8 cellular contexts compared by ENCODE assay signal in the genomic region with DNA sequence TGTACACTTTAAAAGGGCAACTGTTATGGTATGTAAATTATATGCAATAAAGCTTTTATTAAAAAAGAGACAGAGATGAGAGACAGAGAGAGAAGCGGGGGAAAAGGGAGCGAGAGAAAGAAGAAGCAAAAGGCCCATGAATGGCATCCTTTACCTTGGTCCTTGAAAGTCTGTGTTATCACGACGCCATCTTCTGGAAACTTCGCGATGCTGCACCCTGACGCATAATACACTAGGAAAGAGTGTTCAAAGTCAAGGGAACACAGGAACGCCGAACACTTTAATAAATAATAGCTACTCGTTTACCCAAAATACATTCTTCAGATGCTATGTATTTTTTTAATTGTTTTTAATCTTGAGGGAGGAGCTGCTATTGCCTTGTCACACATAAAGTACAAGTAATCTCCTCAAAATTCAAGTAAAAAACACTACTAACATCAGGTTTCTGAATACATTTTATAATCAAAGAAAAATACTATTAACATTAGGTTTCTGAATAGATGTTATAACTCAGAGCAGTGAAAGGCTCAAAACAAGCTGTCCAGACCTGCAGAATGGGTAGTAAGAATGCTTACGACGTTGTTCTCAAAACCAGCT. TPM values are rescaled to one million over a fixed set of nuclear protein-coding genes. Genes with fewer than 3 reads are reported as not detected.
A peak's percentile ranks its signal among the peaks of the same experiment; 100 is the strongest.
DNase-seq lines count a peak whose midpoint lies in the region; ATAC-seq, FAIRE-seq and TF ChIP-seq lines count a peak whose summit lies in the region.

No MANE protein-coding gene starts in this region.

- no peaks in the 10 kb centered on the region for H3K9me3 Mint-ChIP-seq in GM23338
- no peaks in the 10 kb centered on the region for H3K9me3 Mint-ChIP-seq in activated T-helper 2 cell treated with anti-CD3 and anti-CD28 coated beads, Interferon-gamma antibody, Interleukin-2, Interleukin-4, amounts not matched to agents 10 μg/mL and 5 μg/mL and 100 μg/mL, durations not matched to agents 14 hours and 24 hours and 36 hours

- H3K27ac ChIP-seq in GM23338 (ENCODE audit: low read depth) (no peak overlapping the region), ascending aorta (no peak overlapping the region)

- H3K4me1 ChIP-seq in BE2C (no peaks in the 10 kb centered on the region; the same call in 1 of the 2 replicates), GM23338 (ENCODE audit: insufficient read depth) (0 out of 2 replicates have a peak, but pooled peaks cover 4% of the 10 kb centered on the region), ascending aorta (no peaks in the 10 kb centered on the region)

- H3K4me3 Mint-ChIP-seq in GM23338 = no peak overlapping the region
- no peak overlapping the region for H3K4me3 Mint-ChIP-seq in activated T-helper 2 cell treated with anti-CD3 and anti-CD28 coated beads, Interferon-gamma antibody, Interleukin-2, Interleukin-4, amounts not matched to agents 10 μg/mL and 5 μg/mL and 100 μg/mL, durations not matched to agents 14 hours and 24 hours and 36 hours (ENCODE audit: low read depth)

- peak; percentile 24 for FAIRE-seq in islet of Langerhans (lab: Jason Lieb, UNC)

- H3K4me2 ChIP-seq in GM23338 = no peak overlapping the region

- no peaks in the 10 kb centered on the region for H3K9me2 ChIP-seq in GM23338 (ENCODE audit: insufficient read depth)

- H3K27ac Mint-ChIP-seq in GM23338 = no peak overlapping the region
- H3K27ac Mint-ChIP-seq in activated T-helper 2 cell treated with anti-CD3 and anti-CD28 coated beads, Interferon-gamma antibody, Interleukin-2, Interleukin-4, amounts not matched to agents 10 μg/mL and 5 μg/mL and 100 μg/mL, durations not matched to agents 14 hours and 24 hours and 36 hours = no peak overlapping the region

- H2AFZ ChIP-seq in GM23338 = no peak overlapping the region

- no peaks in the 10 kb centered on the region for H3K79me2 ChIP-seq in GM23338 (replicated peaks; ENCODE audit: insufficient read depth)

- TF ChIP-seq CTCF in BE2C (IDR thresholded peaks at IDR 0.05; ENCODE audit: low read depth, low read length) = peak; percentile 86
- peak; percentile 60 to 83 for TF ChIP-seq CTCF in GM23338 (conservative IDR thresholded peaks at IDR 0.05; ENCODE audit: low read depth in 2 of 2)
- TF ChIP-seq CTCF in ascending aorta (IDR thresholded peaks at IDR 0.05) = peak in 2 of 3 experiments; percentile 42 to 58

- H4K20me1 ChIP-seq in GM23338 (replicated peaks; ENCODE audit: insufficient read depth) = peaks cover 8% of the 10 kb centered on the region

- H3K9me3 ChIP-seq in BE2C = no peaks in the 10 kb centered on the region
- no peaks in the 10 kb centered on the region for H3K9me3 ChIP-seq in ascending aorta

- peaks cover 52% of the 10 kb centered on the region for H3K36me3 Mint-ChIP-seq in GM23338 (ENCODE audit: low read depth)
- peaks cover 66% of the 10 kb centered on the region for H3K36me3 Mint-ChIP-seq in activated T-helper 2 cell treated with anti-CD3 and anti-CD28 coated beads, Interferon-gamma antibody, Interleukin-2, Interleukin-4, amounts not matched to agents 10 μg/mL and 5 μg/mL and 100 μg/mL, durations not matched to agents 14 hours and 24 hours and 36 hours (ENCODE audit: low read depth)

- DNase-seq in BE2C = peak; percentile 59
- DNase-seq in GM23338 (ENCODE audit: low spot score) = peak; percentile 81
- peak; percentile 5 for DNase-seq in NCI-H748 treated with DMSO at 0.1 percent for 48 hours (lab: John Stamatoyannopoulos, UW)
- DNase-seq in ascending aorta (ENCODE audit: low spot score in 2 of 2) = no peak
- DNase-seq in stimulated activated CD8-positive, alpha-beta memory T cell treated with anti-CD3 and anti-CD28 coated beads, Interleukin-4, amount 100 ng/mL, for 48 hours = peak; percentile 56
- DNase-seq in activated T-helper 2 cell treated with anti-CD3 and anti-CD28 coated beads, Interferon-gamma antibody, Interleukin-2, Interleukin-4, amounts not matched to agents 10 μg/mL and 5 μg/mL and 100 μg/mL, durations not matched to agents 14 hours and 24 hours and 36 hours (ENCODE audit: low spot score) = no peak

- H3K27me3 Mint-ChIP-seq in GM23338 (ENCODE audit: insufficient read depth, low read depth, poor library complexity) = no peaks in the 10 kb centered on the region
- no peaks in the 10 kb centered on the region for H3K27me3 Mint-ChIP-seq in activated T-helper 2 cell treated with anti-CD3 and anti-CD28 coated beads, Interferon-gamma antibody, Interleukin-2, Interleukin-4, amounts not matched to agents 10 μg/mL and 5 μg/mL and 100 μg/mL, durations not matched to agents 14 hours and 24 hours and 36 hours (ENCODE audit: low read depth)

- intact Hi-C loops in ascending aorta (cut with DNase I) = no loop called here
- intact Hi-C loops in activated T-helper 2 cell treated with anti-CD3 and anti-CD28 coated beads, Interferon-gamma antibody, Interleukin-2, Interleukin-4, amounts not matched to agents 10 μg/mL and 5 μg/mL and 100 μg/mL, durations not matched to agents 14 hours and 24 hours and 36 hours (cut with micrococcal nuclease) = loop anchor here (1.0 to 5.0 kb wide), 2 partner anchors 109 to 238 kb away; no protein-coding TSS in a partner anchor

- ATAC-seq in GM23338 = peak; percentile 44
- ATAC-seq in HG02571 (IDR thresholded peaks at IDR 0.05; ENCODE audit: unreplicated experiment) = no peak

- no peak overlapping the region for H3K4me3 ChIP-seq in BE2C (ENCODE audit: low read depth, low read length)
- H3K4me3 ChIP-seq in GM23338 = no peak overlapping the region
- H3K4me3 ChIP-seq in ascending aorta = no peak overlapping the region

- peaks cover 9% of the 10 kb centered on the region; the same call in 1 of the 3 replicates for H3K4me1 Mint-ChIP-seq in GM23338
- peaks cover 3% of the 10 kb centered on the region for H3K4me1 Mint-ChIP-seq in activated T-helper 2 cell treated with anti-CD3 and anti-CD28 coated beads, Interferon-gamma antibody, Interleukin-2, Interleukin-4, amounts not matched to agents 10 μg/mL and 5 μg/mL and 100 μg/mL, durations not matched to agents 14 hours and 24 hours and 36 hours (ENCODE audit: low read depth)

- H3K36me3 ChIP-seq in BE2C (peaks cover 56% of the 10 kb centered on the region), GM23338 (ENCODE audit: insufficient read depth) (peaks cover 26% of the 10 kb centered on the region; the same call in 1 of the 2 replicates), ascending aorta (peaks cover 86 to 94% of the 10 kb centered on the region in 2 donors)

- H3F3A ChIP-seq in GM23338 (replicated peaks; ENCODE audit: low read depth) = 0 out of 2 replicates have a peak, but pooled peaks cover 9% of the 10 kb centered on the region

- H3K27me3 ChIP-seq in BE2C (no peaks in the 10 kb centered on the region), GM23338 (ENCODE audit: insufficient read depth) (no peaks in the 10 kb centered on the region), ascending aorta (no peaks in the 10 kb centered on the region)

TF ChIP-seq in GM23338, 12 proteins besides CTCF, POLR2A, EP300 and RAD21 (continues in another document):
- TF ChIP-seq EZH2phosphoT487 (IDR thresholded peaks at IDR 0.05; ENCODE audit: unreplicated experiment) (no peak), EZH2 (IDR thresholded peaks at IDR 0.05; ENCODE audit: low read depth, unreplicated experiment) (no peak), JUNB (IDR thresholded peaks at IDR 0.05; ENCODE audit: unreplicated experiment) (no peak), ZNF331 (CRISPR knock-in tag; IDR thresholded peaks at IDR 0.05; ENCODE audit: low read depth) (no peak), POLR2AphosphoS5 (IDR thresholded peaks at IDR 0.05; ENCODE audit: low read depth) (no peak), NANOG (IDR thresholded peaks at IDR 0.05; ENCODE audit: borderline replicate concordance) (no peak), ZNF114 (CRISPR knock-in tag; IDR thresholded peaks at IDR 0.05) (no peak), CREB1 (CRISPR knock-in tag; IDR thresholded peaks at IDR 0.05; ENCODE audit: low read depth) (no peak)
- TF ChIP-seq, protein P1, sequence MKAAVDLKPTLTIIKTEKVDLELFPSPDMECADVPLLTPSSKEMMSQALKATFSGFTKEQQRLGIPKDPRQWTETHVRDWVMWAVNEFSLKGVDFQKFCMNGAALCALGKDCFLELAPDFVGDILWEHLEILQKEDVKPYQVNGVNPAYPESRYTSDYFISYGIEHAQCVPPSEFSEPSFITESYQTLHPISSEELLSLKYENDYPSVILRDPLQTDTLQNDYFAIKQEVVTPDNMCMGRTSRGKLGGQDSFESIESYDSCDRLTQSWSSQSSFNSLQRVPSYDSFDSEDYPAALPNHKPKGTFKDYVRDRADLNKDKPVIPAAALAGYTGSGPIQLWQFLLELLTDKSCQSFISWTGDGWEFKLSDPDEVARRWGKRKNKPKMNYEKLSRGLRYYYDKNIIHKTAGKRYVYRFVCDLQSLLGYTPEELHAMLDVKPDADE (IDR thresholded peaks at IDR 0.05) = no peak

RNA-seq across cellular contexts. Expression of gene SLC38A8, which starts 23.0 kb away (rescaled TPM):
- not detected for polyA plus RNA-seq in BE2C (2012; ENCODE audit: insufficient read depth, insufficient read length, low read depth)
- not detected in 2 replicates for total RNA-seq in GM23338 (2014; rRNA removed; shearing (Covaris generic))
- polyA plus RNA-seq in GM23338 (2016; fragmentation: Nextera tagmentation; extraction: Ambion mirVana) = not detected in 2 replicates
- not detected for total RNA-seq in ascending aorta
- total RNA-seq in activated T-helper 2 cell treated with anti-CD3 and anti-CD28 coated beads, Interferon-gamma antibody, Interleukin-2, Interleukin-4, amounts not matched to agents 10 μg/mL and 5 μg/mL and 100 μg/mL, durations not matched to agents 14 hours and 24 hours and 36 hours = 0.28 TPM in 1 of 2 replicates, not detected in the other

RNA-seq across cellular contexts. Expression of gene MBTPS1, which starts 51.1 kb away (rescaled TPM):
- polyA plus RNA-seq in BE2C (2012; ENCODE audit: insufficient read depth, insufficient read length, low read depth) = 67.9 TPM
- total RNA-seq in GM23338 (2014; rRNA removed; shearing (Covaris generic)) = 44.3 and 49.3 TPM in 2 replicates
- 18.1 and 20.7 TPM in 2 replicates for polyA plus RNA-seq in GM23338 (2016; fragmentation: Nextera tagmentation; extraction: Ambion mirVana)
- 95.6 TPM for total RNA-seq in ascending aorta
- 54.5 and 58.1 TPM in 2 replicates for total RNA-seq in activated T-helper 2 cell treated with anti-CD3 and anti-CD28 coated beads, Interferon-gamma antibody, Interleukin-2, Interleukin-4, amounts not matched to agents 10 μg/mL and 5 μg/mL and 100 μg/mL, durations not matched to agents 14 hours and 24 hours and 36 hours

Comparison
In these comparisons a context has a peak if more than half of its experiments do, and no peak if none do; other contexts are left out.
1. DNase-seq: peak in BE2C (single experiment), GM23338 (single experiment), NCI-H748 treated with DMSO at 0.1 percent for 48 hours (single experiment) and stimulated activated CD8-positive, alpha-beta memory T cell treated with anti-CD3 and anti-CD28 coated beads, Interleukin-4, amount 100 ng/mL, for 48 hours (single experiment); none in ascending aorta (0 of 2) and activated T-helper 2 cell treated with anti-CD3 and anti-CD28 coated beads, Interferon-gamma antibody, Interleukin-2, Interleukin-4, amounts not matched to agents 10 μg/mL and 5 μg/mL and 100 μg/mL, durations not matched to agents 14 hours and 24 hours and 36 hours (single experiment).
2. Peak in every context shown above with its lines, with median percentiles within 50 percentile points of each other: CTCF ChIP-seq.